ENCODE assay signal across 14 cellular contexts in the genomic region with DNA sequence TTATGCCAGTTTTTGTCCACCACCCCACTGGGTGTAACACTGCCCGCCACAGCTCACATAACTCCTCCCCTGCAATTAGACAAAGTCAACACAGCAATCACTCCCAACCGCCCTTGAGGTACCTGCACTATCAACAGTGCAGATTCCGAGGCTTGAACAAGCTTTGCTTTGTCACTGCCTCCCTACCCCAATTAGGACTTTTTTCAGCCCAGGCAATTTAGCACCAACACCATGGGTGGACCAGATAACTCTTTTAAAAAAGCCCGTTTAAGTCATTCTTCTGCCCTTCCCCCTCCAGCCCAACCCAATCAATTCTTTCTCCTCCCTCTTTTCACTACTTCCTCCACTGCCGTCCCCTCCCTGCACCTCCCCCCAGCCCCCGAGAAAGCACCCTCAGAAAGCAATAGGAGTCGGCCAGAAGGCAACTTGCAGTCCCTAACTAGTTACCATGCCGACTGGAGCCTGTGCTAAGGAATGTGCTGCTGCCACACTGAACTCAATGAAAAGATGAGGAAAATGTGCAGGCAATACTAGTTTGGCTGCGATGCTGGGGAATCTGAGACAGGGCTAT. TPM values are rescaled to one million over a fixed set of nuclear protein-coding genes. Genes with fewer than 3 reads are reported as not detected.
DNase-seq lines count a peak whose midpoint lies in the region; ATAC-seq and TF ChIP-seq lines count a peak whose summit lies in the region.
"Had no signal": no experiment of that assay in that cellular context is flagged by ENCODE, and none has a peak within 500 bp of the region (broad histone marks: within the 10 kb centered on the region; RNA-seq: fewer than 3 reads in every experiment).

No MANE protein-coding gene starts in this region.

- DNase-seq in NCI-H82 (lab: John Stamatoyannopoulos, UW) (peak; percentile 78), NCI-H82 treated with DMSO at 0.1 percent for 48 hours (lab: John Stamatoyannopoulos, UW; ENCODE audit: unreplicated experiment) (no peak), NOMO-1 treated with DMSO at 0.1 percent for 48 hours (lab: John Stamatoyannopoulos, UW; ENCODE audit: unreplicated experiment) (peak; percentile 67), type B pancreatic cell (ENCODE audit: extremely low spot score, unreplicated experiment) (no peak), left cardiac atrium (no peak)
- DNase-seq in activated effector memory CD4-positive, alpha-beta T cell treated with anti-CD3 and anti-CD28 coated beads, Interleukin-2, amount 50 U/mL, for 16 hours, result no peak
- DNase-seq: 8988T; activated effector memory CD4-positive, alpha-beta T cell treated with Interleukin-2 at 50 U/mL for 16 hours; naive B cell had no signal

- H3K4me1 ChIP-seq in iPS-15b (ENCODE audit: control insufficient read depth, insufficient read depth, low read length), result peaks cover 27% of the 10 kb centered on the region
- H3K4me1 ChIP-seq: gastroesophageal sphincter had no signal

- peaks cover 10% of the 10 kb centered on the region for H3K4me1 Mint-ChIP-seq in type B pancreatic cell (ENCODE audit: unreplicated experiment)
- H3K4me1 Mint-ChIP-seq in stimulated activated memory B cell treated with anti-CD40 and anti-IgM and Interleukin-4, amounts not matched to agents 10 μg/mL and 1 μg/mL and 100 μg/mL, for 72 hours, result no peaks in the 10 kb centered on the region
- H3K4me1 Mint-ChIP-seq: naive B cell had no signal

- peak overlapping the region; percentile 49 for H3K4me3 ChIP-seq in iPS-15b (ENCODE audit: low read depth, low read length)
- H3K4me3 ChIP-seq: gastroesophageal sphincter had no signal

- H3K4me3 Mint-ChIP-seq in type B pancreatic cell, result peak overlapping the region; percentile 82
- no peak overlapping the region for H3K4me3 Mint-ChIP-seq in stimulated activated memory B cell treated with anti-CD40 and anti-IgM and Interleukin-4, amounts not matched to agents 10 μg/mL and 1 μg/mL and 100 μg/mL, for 72 hours
- H3K4me3 Mint-ChIP-seq: naive B cell had no signal

- no peaks in the 10 kb centered on the region for H3K9me3 Mint-ChIP-seq in type B pancreatic cell
- H3K9me3 Mint-ChIP-seq in stimulated activated memory B cell treated with anti-CD40 and anti-IgM and Interleukin-4, amounts not matched to agents 10 μg/mL and 1 μg/mL and 100 μg/mL, for 72 hours, result peaks cover 3% of the 10 kb centered on the region

- no peaks in the 10 kb centered on the region for H3K36me3 ChIP-seq in iPS-15b (ENCODE audit: control insufficient read depth, insufficient read depth, low read length)
- H3K36me3 ChIP-seq: gastroesophageal sphincter had no signal

- TF ChIP-seq CTCF in type B pancreatic cell (conservative IDR thresholded peaks at IDR 0.05), result no peak

- intact Hi-C loops in left cardiac atrium (cut with DNase I), result no loop called here

- H3K27me3 ChIP-seq in iPS-15b (ENCODE audit: control insufficient read depth, insufficient read depth, low read length), result peaks cover 38% of the 10 kb centered on the region

- H3K27ac Mint-ChIP-seq in type B pancreatic cell, result peak overlapping the region; percentile 57
- no peak overlapping the region for H3K27ac Mint-ChIP-seq in stimulated activated memory B cell treated with anti-CD40 and anti-IgM and Interleukin-4, amounts not matched to agents 10 μg/mL and 1 μg/mL and 100 μg/mL, for 72 hours
- H3K27ac Mint-ChIP-seq: naive B cell had no signal

- H3K36me3 Mint-ChIP-seq in type B pancreatic cell, result no peaks in the 10 kb centered on the region
- no peaks in the 10 kb centered on the region for H3K36me3 Mint-ChIP-seq in stimulated activated memory B cell treated with anti-CD40 and anti-IgM and Interleukin-4, amounts not matched to agents 10 μg/mL and 1 μg/mL and 100 μg/mL, for 72 hours
- H3K36me3 Mint-ChIP-seq: naive B cell had no signal

- peaks cover 27% of the 10 kb centered on the region for H3K27me3 Mint-ChIP-seq in type B pancreatic cell
- H3K27me3 Mint-ChIP-seq in stimulated activated memory B cell treated with anti-CD40 and anti-IgM and Interleukin-4, amounts not matched to agents 10 μg/mL and 1 μg/mL and 100 μg/mL, for 72 hours, result peaks cover 41% of the 10 kb centered on the region

- ATAC-seq in stimulated activated memory B cell treated with anti-CD40 and anti-IgM and Interleukin-4, amounts not matched to agents 10 μg/mL and 1 μg/mL and 100 μg/mL, for 72 hours, result no peak
- no peak for ATAC-seq in left cardiac atrium
- ATAC-seq: gastroesophageal sphincter, HCT116 had no signal

- no peak overlapping the region for H3K9ac ChIP-seq in iPS-15b (ENCODE audit: low read depth, low read length)

- no peaks in the 10 kb centered on the region for H3K9me3 ChIP-seq in iPS-15b (ENCODE audit: control insufficient read depth, insufficient read depth, low read length)
- H3K9me3 ChIP-seq: gastroesophageal sphincter had no signal

RNA-seq across cellular contexts. Expression of a gene that starts 45.7 kb away (rescaled TPM):
- total RNA-seq in type B pancreatic cell (ENCODE audit: low replicate concordance) (0.22 TPM in 1 of 2 replicates, not detected in the other), left cardiac atrium (not detected)
- total RNA-seq: gastroesophageal sphincter, M059J had no signal

Comparison
In these comparisons a context has a peak if more than half of its experiments do, and no peak if none do; other contexts are left out.
1. DNase-seq: peak in NCI-H82 (single experiment) and NOMO-1 treated with DMSO at 0.1 percent for 48 hours (single experiment); none in NCI-H82 treated with DMSO at 0.1 percent for 48 hours (single experiment), type B pancreatic cell (single experiment), left cardiac atrium (single experiment) and activated effector memory CD4-positive, alpha-beta T cell treated with anti-CD3 and anti-CD28 coated beads, Interleukin-2, amount 50 U/mL, for 16 hours (single experiment).